In the genomic region with DNA sequence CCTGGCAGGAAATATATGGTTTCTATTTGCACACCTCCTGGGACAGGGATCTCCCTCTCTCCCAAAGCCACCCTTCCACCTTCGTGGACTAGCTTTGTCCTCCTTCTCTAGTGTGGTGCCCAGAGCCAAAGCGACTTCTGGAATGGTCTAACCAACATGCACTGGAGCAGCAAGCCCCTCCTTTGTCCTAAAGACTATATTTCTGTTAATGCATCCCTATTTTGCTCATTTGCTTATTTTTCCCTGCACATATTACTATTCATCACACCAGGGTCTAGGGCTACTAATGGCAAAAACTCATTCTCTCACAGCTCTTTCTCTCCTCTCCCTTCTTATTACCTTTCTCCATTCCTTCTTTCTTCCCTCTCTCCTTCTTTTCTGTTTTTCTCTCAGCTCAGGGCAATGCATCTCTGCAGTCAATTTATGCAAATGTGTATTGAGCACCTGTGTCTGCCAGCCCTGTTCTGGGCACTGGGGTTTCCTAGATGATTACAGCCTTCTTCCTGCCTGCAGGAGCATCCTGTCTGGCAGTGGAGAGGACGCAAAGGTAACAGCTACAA, we compare ENCODE assay signal across 28 cellular contexts. TPM values are rescaled to one million over a fixed set of nuclear protein-coding genes. Genes with fewer than 3 reads are reported as not detected.
A peak's percentile ranks its signal among the peaks of the same experiment; 100 is the strongest.
DNase-seq lines count a peak whose midpoint lies in the region; ATAC-seq and TF ChIP-seq lines count a peak whose summit lies in the region.
"Had no signal": no experiment of that assay in that cellular context is flagged by ENCODE, and none has a peak within 500 bp of the region (broad histone marks: within the 10 kb centered on the region; RNA-seq: fewer than 3 reads in every experiment).

No MANE protein-coding gene starts in this region.

- no peaks in the 10 kb centered on the region for H3K9me3 ChIP-seq in BLaER1 treated with 17β-estradiol and CSF1 and Interleukin-3, amounts not matched to agents 10 nM and 100 nM (replicated peaks in 1 of 11)
- H3K9me3 ChIP-seq: ovary had no signal

- peaks cover 7% of the 10 kb centered on the region for H3K9me3 Mint-ChIP-seq in glutamatergic neuron (ENCODE audit: unreplicated experiment)
- H3K9me3 Mint-ChIP-seq: activated CD4-positive, alpha-beta memory T cell treated with anti-CD3 and anti-CD28 coated beads for 36 hours; activated naive CD4-positive, alpha-beta T cell treated with anti-CD3 and anti-CD28 coated beads, Interleukin-2, amount 50 U/mL, for 24 hours; H9; nephron; T-helper 2 cell treated with Interferon-gamma antibody and Interleukin-4, amounts not matched to agents 5 μg/mL and 100 μg/mL, for 36 hours had no signal

- no peak overlapping the region for H3K4me3 Mint-ChIP-seq in glutamatergic neuron (ENCODE audit: unreplicated experiment)
- H3K4me3 Mint-ChIP-seq: activated CD4-positive, alpha-beta memory T cell treated with anti-CD3 and anti-CD28 coated beads for 36 hours; activated naive CD4-positive, alpha-beta T cell treated with anti-CD3 and anti-CD28 coated beads, Interleukin-2, amount 50 U/mL, for 24 hours; T-helper 2 cell treated with Interferon-gamma antibody and Interleukin-4, amounts not matched to agents 5 μg/mL and 100 μg/mL, for 36 hours had no signal

- H3K27me3 Mint-ChIP-seq in glutamatergic neuron (ENCODE audit: unreplicated experiment), result peaks cover 12% of the 10 kb centered on the region

- no peaks in the 10 kb centered on the region for H3K36me3 Mint-ChIP-seq in glutamatergic neuron (ENCODE audit: unreplicated experiment)
- H3K36me3 Mint-ChIP-seq: activated CD4-positive, alpha-beta memory T cell treated with anti-CD3 and anti-CD28 coated beads for 36 hours; activated naive CD4-positive, alpha-beta T cell treated with anti-CD3 and anti-CD28 coated beads, Interleukin-2, amount 50 U/mL, for 24 hours had no signal

- DNase-seq in NCI-H69 (lab: John Stamatoyannopoulos, UW), result peak; percentile 83
- DNase-seq in mesenteric fat pad (ENCODE audit: low spot score), result peak; percentile 26
- DNase-seq in glutamatergic neuron, result no peak
- no peak for DNase-seq in stimulated activated CD4-positive, alpha-beta T cell treated with anti-CD3 and anti-CD28 coated beads, Interleukin-1b, Interleukin-23, amount 100 ng/mL, for 48 hours
- DNase-seq: activated CD4-positive, alpha-beta memory T cell treated with anti-CD3 and anti-CD28 coated beads for 36 hours; activated CD4-positive, alpha-beta T cell treated with anti-CD3 and anti-CD28 coated beads for 1 hour; amniotic stem cell; brain microvascular endothelial cell; C1 segment of cervical spinal cord; dorsolateral prefrontal cortex; H9; kidney glomerular epithelial cell; NCI-H2029; NCI-H446; NK-92 treated with Interleukin-12 subunit alpha and Interleukin-12 subunit beta, amount 100 ng/mL, for 24 hours; PC-9; Right ventricle myocardium superior; stimulated activated naive CD4-positive, alpha-beta T cell had no signal

- H3K27ac ChIP-seq in 22Rv1, result peak overlapping the region; percentile 80
- H3K27ac ChIP-seq in BLaER1 treated with 17β-estradiol and CSF1 and Interleukin-3, amounts not matched to agents 10 nM and 100 nM, result no peak overlapping the region
- H3K27ac ChIP-seq: brain microvascular endothelial cell, ovary, PC-9 had no signal

- TF ChIP-seq CTCF in 22Rv1 (IDR thresholded peaks at IDR 0.05) (no peak), glutamatergic neuron (IDR thresholded peaks at IDR 0.05; ENCODE audit: partially characterized antibody, unreplicated experiment) (no peak)

- H3K4me2 ChIP-seq in BLaER1 treated with 17β-estradiol and CSF1 and Interleukin-3, amounts not matched to agents 10 nM and 100 nM, result peak overlapping the region in 8 of 11 experiments; percentile 4 to 70 (median 56); a peak in 14 of 22 replicates
- H3K4me2 ChIP-seq: PC-9 had no signal

- no peak overlapping the region for H3K9ac ChIP-seq in BLaER1 treated with 17β-estradiol and CSF1 and Interleukin-3, amounts not matched to agents 10 nM and 100 nM

- H3K4me1 Mint-ChIP-seq in glutamatergic neuron (ENCODE audit: low read depth, unreplicated experiment), result peaks cover 5% of the 10 kb centered on the region

- H3K36me3 ChIP-seq in BLaER1 treated with 17β-estradiol and CSF1 and Interleukin-3, amounts not matched to agents 10 nM and 100 nM, result no peaks in the 10 kb centered on the region
- H3K36me3 ChIP-seq: brain microvascular endothelial cell, ovary had no signal

- ATAC-seq in HG02870 (IDR thresholded peaks at IDR 0.05; ENCODE audit: unreplicated experiment) (no peak), HG03280 (IDR thresholded peaks at IDR 0.05; ENCODE audit: unreplicated experiment) (no peak)
- ATAC-seq: HepG2 had no signal

- peaks cover 0 to 19% (median 0%) of the 10 kb centered on the region in 11 experiments; a peak in 3 of 22 replicates for H3K27me3 ChIP-seq in BLaER1 treated with 17β-estradiol and CSF1 and Interleukin-3, amounts not matched to agents 10 nM and 100 nM
- H3K27me3 ChIP-seq: ovary had no signal

- H4K20me1 ChIP-seq in BLaER1 treated with 17β-estradiol and CSF1 and Interleukin-3, amounts not matched to agents 10 nM and 100 nM, result peaks cover 0 to 16% (median 0%) of the 10 kb centered on the region in 11 experiments; a peak in 3 of 22 replicates

- H3K4me1 ChIP-seq in BLaER1 treated with 17β-estradiol and CSF1 and Interleukin-3, amounts not matched to agents 10 nM and 100 nM, result peaks cover 34 to 60% (median 57%) of the 10 kb centered on the region in 10 experiments

- H3K27ac Mint-ChIP-seq in glutamatergic neuron (ENCODE audit: unreplicated experiment), result no peak overlapping the region
- H3K27ac Mint-ChIP-seq: activated CD4-positive, alpha-beta memory T cell treated with anti-CD3 and anti-CD28 coated beads for 36 hours; activated naive CD4-positive, alpha-beta T cell treated with anti-CD3 and anti-CD28 coated beads, Interleukin-2, amount 50 U/mL, for 24 hours; H9; nephron; T-helper 2 cell treated with Interferon-gamma antibody and Interleukin-4, amounts not matched to agents 5 μg/mL and 100 μg/mL, for 36 hours had no signal

- H3K4me3 ChIP-seq in BLaER1 treated with 17β-estradiol and CSF1 and Interleukin-3, amounts not matched to agents 10 nM and 100 nM, result no peak overlapping the region
- H3K4me3 ChIP-seq: dorsolateral prefrontal cortex, lung, ovary, PC-9 had no signal

RNA-seq across cellular contexts. Expression of gene NEURL1B, which starts 2.8 kb away (rescaled TPM):
- 35.8 TPM for total RNA-seq in mesenteric fat pad
- 11.4 TPM for total RNA-seq in glutamatergic neuron (ENCODE audit: unreplicated experiment)

Comparison
In these comparisons a context has a peak if more than half of its experiments do, and no peak if none do; other contexts are left out.
1. DNase-seq: peak in NCI-H69 (single experiment) and mesenteric fat pad (single experiment); none in glutamatergic neuron (single experiment) and stimulated activated CD4-positive, alpha-beta T cell treated with anti-CD3 and anti-CD28 coated beads, Interleukin-1b, Interleukin-23, amount 100 ng/mL, for 48 hours (single experiment).